Comparison of ENCODE assay signal across 1 cellular context in the genomic region with DNA sequence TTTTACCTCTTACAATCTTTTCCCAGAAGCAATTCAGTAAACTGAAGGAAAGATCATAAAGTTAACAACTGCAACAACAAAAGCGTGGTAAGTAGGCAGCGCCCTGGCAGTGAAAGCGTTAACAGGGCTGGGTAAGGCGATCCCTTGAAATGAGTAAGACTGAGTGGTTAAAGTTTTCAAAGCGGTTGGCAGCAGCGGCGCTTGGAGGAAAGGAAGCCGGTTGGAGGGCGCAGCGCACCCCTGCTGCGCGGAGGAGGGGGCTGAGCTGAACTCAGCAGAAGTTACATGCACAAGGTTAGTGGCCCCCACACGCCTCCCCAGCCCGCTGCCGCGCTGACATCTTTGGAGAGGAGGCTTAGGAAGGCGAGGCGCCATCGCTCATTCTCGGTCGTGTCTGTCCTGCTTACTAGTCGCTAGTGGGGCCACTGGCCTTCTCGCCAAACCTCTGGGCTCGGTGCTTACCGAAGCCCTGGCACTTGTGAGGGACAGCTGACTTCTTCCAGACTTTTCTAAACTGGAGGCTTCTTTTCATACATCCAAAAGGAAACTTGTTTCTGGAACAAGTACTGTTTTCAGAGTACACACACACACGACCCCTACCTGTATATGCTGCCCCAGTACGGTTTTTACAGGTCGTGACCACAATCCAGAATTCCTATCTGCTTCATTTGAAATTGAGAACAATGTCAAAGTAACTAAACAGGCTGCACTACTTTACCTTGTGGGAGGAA.
TF ChIP-seq lines count a peak whose summit lies in the region.

A gene with protein sequence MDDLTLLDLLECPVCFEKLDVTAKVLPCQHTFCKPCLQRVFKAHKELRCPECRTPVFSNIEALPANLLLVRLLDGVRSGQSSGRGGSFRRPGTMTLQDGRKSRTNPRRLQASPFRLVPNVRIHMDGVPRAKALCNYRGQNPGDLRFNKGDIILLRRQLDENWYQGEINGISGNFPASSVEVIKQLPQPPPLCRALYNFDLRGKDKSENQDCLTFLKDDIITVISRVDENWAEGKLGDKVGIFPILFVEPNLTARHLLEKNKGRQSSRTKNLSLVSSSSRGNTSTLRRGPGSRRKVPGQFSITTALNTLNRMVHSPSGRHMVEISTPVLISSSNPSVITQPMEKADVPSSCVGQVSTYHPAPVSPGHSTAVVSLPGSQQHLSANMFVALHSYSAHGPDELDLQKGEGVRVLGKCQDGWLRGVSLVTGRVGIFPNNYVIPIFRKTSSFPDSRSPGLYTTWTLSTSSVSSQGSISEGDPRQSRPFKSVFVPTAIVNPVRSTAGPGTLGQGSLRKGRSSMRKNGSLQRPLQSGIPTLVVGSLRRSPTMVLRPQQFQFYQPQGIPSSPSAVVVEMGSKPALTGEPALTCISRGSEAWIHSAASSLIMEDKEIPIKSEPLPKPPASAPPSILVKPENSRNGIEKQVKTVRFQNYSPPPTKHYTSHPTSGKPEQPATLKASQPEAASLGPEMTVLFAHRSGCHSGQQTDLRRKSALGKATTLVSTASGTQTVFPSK (plus strand): TSS at position 178 of the 731 bp plus-strand sequence. CDS start 1,351 bp downstream, outside the sequence.

TF ChIP-seq in WTC11, 78 proteins besides CTCF, POLR2A, EP300 and RAD21 (continued from another document and continues in another):
- TF ChIP-seq, protein P1, sequence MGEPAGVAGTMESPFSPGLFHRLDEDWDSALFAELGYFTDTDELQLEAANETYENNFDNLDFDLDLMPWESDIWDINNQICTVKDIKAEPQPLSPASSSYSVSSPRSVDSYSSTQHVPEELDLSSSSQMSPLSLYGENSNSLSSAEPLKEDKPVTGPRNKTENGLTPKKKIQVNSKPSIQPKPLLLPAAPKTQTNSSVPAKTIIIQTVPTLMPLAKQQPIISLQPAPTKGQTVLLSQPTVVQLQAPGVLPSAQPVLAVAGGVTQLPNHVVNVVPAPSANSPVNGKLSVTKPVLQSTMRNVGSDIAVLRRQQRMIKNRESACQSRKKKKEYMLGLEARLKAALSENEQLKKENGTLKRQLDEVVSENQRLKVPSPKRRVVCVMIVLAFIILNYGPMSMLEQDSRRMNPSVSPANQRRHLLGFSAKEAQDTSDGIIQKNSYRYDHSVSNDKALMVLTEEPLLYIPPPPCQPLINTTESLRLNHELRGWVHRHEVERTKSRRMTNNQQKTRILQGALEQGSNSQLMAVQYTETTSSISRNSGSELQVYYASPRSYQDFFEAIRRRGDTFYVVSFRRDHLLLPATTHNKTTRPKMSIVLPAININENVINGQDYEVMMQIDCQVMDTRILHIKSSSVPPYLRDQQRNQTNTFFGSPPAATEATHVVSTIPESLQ (CRISPR knock-in tag; IDR thresholded peaks at IDR 0.05) = no peak
- TF ChIP-seq, protein P2, sequence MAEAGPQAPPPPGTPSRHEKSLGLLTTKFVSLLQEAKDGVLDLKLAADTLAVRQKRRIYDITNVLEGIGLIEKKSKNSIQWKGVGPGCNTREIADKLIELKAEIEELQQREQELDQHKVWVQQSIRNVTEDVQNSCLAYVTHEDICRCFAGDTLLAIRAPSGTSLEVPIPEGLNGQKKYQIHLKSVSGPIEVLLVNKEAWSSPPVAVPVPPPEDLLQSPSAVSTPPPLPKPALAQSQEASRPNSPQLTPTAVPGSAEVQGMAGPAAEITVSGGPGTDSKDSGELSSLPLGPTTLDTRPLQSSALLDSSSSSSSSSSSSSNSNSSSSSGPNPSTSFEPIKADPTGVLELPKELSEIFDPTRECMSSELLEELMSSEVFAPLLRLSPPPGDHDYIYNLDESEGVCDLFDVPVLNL (CRISPR knock-in tag; IDR thresholded peaks at IDR 0.05; ENCODE audit: borderline replicate concordance, low read depth) = no peak
- TF ChIP-seq ZNF219 (CRISPR knock-in tag; IDR thresholded peaks at IDR 0.05; ENCODE audit: borderline replicate concordance) (no peak), SMAD3 (CRISPR knock-in tag; IDR thresholded peaks at IDR 0.05; ENCODE audit: borderline replicate concordance) (no peak), ELF4 (CRISPR knock-in tag; IDR thresholded peaks at IDR 0.05; ENCODE audit: low read depth) (no peak), RELA (CRISPR knock-in tag; IDR thresholded peaks at IDR 0.05; ENCODE audit: borderline replicate concordance) (no peak), NFYB (CRISPR knock-in tag; conservative IDR thresholded peaks at IDR 0.05; ENCODE audit: low read depth) (peak; percentile 32; the same call in 1 of the 2 replicates), FOXJ3 (CRISPR knock-in tag; IDR thresholded peaks at IDR 0.05; ENCODE audit: borderline replicate concordance) (no peak), ESRRA (CRISPR knock-in tag; IDR thresholded peaks at IDR 0.05; ENCODE audit: borderline replicate concordance) (no peak), MYBL2 (CRISPR knock-in tag; IDR thresholded peaks at IDR 0.05) (no peak), JAZF1 (CRISPR knock-in tag; IDR thresholded peaks at IDR 0.05) (no peak)
- TF ChIP-seq, protein P3, sequence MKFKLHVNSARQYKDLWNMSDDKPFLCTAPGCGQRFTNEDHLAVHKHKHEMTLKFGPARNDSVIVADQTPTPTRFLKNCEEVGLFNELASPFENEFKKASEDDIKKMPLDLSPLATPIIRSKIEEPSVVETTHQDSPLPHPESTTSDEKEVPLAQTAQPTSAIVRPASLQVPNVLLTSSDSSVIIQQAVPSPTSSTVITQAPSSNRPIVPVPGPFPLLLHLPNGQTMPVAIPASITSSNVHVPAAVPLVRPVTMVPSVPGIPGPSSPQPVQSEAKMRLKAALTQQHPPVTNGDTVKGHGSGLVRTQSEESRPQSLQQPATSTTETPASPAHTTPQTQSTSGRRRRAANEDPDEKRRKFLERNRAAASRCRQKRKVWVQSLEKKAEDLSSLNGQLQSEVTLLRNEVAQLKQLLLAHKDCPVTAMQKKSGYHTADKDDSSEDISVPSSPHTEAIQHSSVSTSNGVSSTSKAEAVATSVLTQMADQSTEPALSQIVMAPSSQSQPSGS (CRISPR knock-in tag; IDR thresholded peaks at IDR 0.05; ENCODE audit: borderline replicate concordance, low read depth) = no peak
- TF ChIP-seq, protein P4, sequence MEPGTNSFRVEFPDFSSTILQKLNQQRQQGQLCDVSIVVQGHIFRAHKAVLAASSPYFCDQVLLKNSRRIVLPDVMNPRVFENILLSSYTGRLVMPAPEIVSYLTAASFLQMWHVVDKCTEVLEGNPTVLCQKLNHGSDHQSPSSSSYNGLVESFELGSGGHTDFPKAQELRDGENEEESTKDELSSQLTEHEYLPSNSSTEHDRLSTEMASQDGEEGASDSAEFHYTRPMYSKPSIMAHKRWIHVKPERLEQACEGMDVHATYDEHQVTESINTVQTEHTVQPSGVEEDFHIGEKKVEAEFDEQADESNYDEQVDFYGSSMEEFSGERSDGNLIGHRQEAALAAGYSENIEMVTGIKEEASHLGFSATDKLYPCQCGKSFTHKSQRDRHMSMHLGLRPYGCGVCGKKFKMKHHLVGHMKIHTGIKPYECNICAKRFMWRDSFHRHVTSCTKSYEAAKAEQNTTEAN (CRISPR knock-in tag; IDR thresholded peaks at IDR 0.05) = peak; percentile 74; the same call in 1 of the 2 replicates
- TF ChIP-seq, protein P5, sequence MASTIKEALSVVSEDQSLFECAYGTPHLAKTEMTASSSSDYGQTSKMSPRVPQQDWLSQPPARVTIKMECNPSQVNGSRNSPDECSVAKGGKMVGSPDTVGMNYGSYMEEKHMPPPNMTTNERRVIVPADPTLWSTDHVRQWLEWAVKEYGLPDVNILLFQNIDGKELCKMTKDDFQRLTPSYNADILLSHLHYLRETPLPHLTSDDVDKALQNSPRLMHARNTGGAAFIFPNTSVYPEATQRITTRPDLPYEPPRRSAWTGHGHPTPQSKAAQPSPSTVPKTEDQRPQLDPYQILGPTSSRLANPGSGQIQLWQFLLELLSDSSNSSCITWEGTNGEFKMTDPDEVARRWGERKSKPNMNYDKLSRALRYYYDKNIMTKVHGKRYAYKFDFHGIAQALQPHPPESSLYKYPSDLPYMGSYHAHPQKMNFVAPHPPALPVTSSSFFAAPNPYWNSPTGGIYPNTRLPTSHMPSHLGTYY (CRISPR knock-in tag; IDR thresholded peaks at IDR 0.05) = peak; percentile 35; the same call in 1 of the 2 replicates
- TF ChIP-seq, protein P6, sequence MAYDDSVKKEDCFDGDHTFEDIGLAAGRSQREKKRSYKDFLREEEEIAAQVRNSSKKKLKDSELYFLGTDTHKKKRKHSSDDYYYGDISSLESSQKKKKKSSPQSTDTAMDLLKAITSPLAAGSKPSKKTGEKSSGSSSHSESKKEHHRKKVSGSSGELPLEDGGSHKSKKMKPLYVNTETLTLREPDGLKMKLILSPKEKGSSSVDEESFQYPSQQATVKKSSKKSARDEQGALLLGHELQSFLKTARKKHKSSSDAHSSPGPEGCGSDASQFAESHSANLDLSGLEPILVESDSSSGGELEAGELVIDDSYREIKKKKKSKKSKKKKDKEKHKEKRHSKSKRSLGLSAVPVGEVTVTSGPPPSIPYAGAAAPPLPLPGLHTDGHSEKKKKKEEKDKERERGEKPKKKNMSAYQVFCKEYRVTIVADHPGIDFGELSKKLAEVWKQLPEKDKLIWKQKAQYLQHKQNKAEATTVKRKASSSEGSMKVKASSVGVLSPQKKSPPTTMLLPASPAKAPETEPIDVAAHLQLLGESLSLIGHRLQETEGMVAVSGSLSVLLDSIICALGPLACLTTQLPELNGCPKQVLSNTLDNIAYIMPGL (CRISPR knock-in tag; IDR thresholded peaks at IDR 0.05) = no peak
- TF ChIP-seq, protein P7, sequence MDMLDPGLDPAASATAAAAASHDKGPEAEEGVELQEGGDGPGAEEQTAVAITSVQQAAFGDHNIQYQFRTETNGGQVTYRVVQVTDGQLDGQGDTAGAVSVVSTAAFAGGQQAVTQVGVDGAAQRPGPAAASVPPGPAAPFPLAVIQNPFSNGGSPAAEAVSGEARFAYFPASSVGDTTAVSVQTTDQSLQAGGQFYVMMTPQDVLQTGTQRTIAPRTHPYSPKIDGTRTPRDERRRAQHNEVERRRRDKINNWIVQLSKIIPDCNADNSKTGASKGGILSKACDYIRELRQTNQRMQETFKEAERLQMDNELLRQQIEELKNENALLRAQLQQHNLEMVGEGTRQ (CRISPR knock-in tag; IDR thresholded peaks at IDR 0.05) = no peak
- TF ChIP-seq, protein P8, sequence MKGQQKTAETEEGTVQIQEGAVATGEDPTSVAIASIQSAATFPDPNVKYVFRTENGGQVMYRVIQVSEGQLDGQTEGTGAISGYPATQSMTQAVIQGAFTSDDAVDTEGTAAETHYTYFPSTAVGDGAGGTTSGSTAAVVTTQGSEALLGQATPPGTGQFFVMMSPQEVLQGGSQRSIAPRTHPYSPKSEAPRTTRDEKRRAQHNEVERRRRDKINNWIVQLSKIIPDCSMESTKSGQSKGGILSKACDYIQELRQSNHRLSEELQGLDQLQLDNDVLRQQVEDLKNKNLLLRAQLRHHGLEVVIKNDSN (CRISPR knock-in tag; IDR thresholded peaks at IDR 0.05) = no peak
- TF ChIP-seq, protein P9, sequence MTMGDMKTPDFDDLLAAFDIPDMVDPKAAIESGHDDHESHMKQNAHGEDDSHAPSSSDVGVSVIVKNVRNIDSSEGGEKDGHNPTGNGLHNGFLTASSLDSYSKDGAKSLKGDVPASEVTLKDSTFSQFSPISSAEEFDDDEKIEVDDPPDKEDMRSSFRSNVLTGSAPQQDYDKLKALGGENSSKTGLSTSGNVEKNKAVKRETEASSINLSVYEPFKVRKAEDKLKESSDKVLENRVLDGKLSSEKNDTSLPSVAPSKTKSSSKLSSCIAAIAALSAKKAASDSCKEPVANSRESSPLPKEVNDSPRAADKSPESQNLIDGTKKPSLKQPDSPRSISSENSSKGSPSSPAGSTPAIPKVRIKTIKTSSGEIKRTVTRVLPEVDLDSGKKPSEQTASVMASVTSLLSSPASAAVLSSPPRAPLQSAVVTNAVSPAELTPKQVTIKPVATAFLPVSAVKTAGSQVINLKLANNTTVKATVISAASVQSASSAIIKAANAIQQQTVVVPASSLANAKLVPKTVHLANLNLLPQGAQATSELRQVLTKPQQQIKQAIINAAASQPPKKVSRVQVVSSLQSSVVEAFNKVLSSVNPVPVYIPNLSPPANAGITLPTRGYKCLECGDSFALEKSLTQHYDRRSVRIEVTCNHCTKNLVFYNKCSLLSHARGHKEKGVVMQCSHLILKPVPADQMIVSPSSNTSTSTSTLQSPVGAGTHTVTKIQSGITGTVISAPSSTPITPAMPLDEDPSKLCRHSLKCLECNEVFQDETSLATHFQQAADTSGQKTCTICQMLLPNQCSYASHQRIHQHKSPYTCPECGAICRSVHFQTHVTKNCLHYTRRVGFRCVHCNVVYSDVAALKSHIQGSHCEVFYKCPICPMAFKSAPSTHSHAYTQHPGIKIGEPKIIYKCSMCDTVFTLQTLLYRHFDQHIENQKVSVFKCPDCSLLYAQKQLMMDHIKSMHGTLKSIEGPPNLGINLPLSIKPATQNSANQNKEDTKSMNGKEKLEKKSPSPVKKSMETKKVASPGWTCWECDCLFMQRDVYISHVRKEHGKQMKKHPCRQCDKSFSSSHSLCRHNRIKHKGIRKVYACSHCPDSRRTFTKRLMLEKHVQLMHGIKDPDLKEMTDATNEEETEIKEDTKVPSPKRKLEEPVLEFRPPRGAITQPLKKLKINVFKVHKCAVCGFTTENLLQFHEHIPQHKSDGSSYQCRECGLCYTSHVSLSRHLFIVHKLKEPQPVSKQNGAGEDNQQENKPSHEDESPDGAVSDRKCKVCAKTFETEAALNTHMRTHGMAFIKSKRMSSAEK (CRISPR knock-in tag; IDR thresholded peaks at IDR 0.05; ENCODE audit: borderline replicate concordance) = no peak
- TF ChIP-seq, protein P10, sequence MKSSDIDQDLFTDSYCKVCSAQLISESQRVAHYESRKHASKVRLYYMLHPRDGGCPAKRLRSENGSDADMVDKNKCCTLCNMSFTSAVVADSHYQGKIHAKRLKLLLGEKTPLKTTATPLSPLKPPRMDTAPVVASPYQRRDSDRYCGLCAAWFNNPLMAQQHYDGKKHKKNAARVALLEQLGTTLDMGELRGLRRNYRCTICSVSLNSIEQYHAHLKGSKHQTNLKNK (CRISPR knock-in tag; IDR thresholded peaks at IDR 0.05) = no peak
- TF ChIP-seq, protein P11, sequence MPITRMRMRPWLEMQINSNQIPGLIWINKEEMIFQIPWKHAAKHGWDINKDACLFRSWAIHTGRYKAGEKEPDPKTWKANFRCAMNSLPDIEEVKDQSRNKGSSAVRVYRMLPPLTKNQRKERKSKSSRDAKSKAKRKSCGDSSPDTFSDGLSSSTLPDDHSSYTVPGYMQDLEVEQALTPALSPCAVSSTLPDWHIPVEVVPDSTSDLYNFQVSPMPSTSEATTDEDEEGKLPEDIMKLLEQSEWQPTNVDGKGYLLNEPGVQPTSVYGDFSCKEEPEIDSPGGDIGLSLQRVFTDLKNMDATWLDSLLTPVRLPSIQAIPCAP (CRISPR knock-in tag; IDR thresholded peaks at IDR 0.05) = 0 out of 2 replicates have a peak, but pooled peaks have one; percentile 27
